In genomic region chr5:78677777-78678668, GRCh38 we compare ENCODE assay signal across 1 cellular context.
TF ChIP-seq lines count a peak whose summit lies in the region.

No MANE protein-coding gene starts in this region.

TF ChIP-seq in SK-N-SH, 30 proteins besides CTCF, POLR2A, EP300 and RAD21 (continued from another document):
- TF ChIP-seq IRF3 (IDR thresholded peaks at IDR 0.05; ENCODE audit: low read depth, low read length) (no peak), NFIC (IDR thresholded peaks at IDR 0.05; ENCODE audit: borderline replicate concordance) (peak; percentile 57; the same call in 1 of the 2 replicates), YY1 (IDR thresholded peaks at IDR 0.05; ENCODE audit: low read depth) (peak; percentile 52; the same call in 1 of the 2 replicates), TAF1 (IDR thresholded peaks at IDR 0.05; ENCODE audit: borderline replicate concordance, low read depth, low read length) (no peak), FOSL2 (IDR thresholded peaks at IDR 0.05; ENCODE audit: borderline replicate concordance, low read depth) (peak; percentile 43; the same call in 1 of the 2 replicates), RFX5 (IDR thresholded peaks at IDR 0.05; ENCODE audit: low read length) (no peak), CHD2 (IDR thresholded peaks at IDR 0.05; ENCODE audit: low read length, partially characterized antibody) (no peak), MXI1 (IDR thresholded peaks at IDR 0.05; ENCODE audit: low read depth, low read length) (no peak), SIN3A (IDR thresholded peaks at IDR 0.05; ENCODE audit: borderline replicate concordance, low read depth, low read length) (no peak), RXRA (IDR thresholded peaks at IDR 0.05; ENCODE audit: borderline replicate concordance, low read depth) (no peak), MEF2A (IDR thresholded peaks at IDR 0.05; ENCODE audit: borderline replicate concordance, low read depth) (no peak), POLR2AphosphoS5 (IDR thresholded peaks at IDR 0.05; ENCODE audit: low read depth, low read length) (peak; percentile 12; the same call in 1 of the 2 replicates), PBX3 (IDR thresholded peaks at IDR 0.05) (no peak; the same call in 1 of the 2 replicates), ELF1 (IDR thresholded peaks at IDR 0.05) (no peak), RCOR1 (IDR thresholded peaks at IDR 0.05; ENCODE audit: low read length) (no peak)
